Comparison of ENCODE assay signal across 25 cellular contexts in genomic region chr19:43331435-43332010, GRCh38. TPM values are rescaled to one million over a fixed set of nuclear protein-coding genes. Genes with fewer than 3 reads are reported as not detected.
DNase-seq lines count a peak whose midpoint lies in the region; ATAC-seq, FAIRE-seq and TF ChIP-seq lines count a peak whose summit lies in the region.
"Had no signal": no experiment of that assay in that cellular context is flagged by ENCODE, and none has a peak within 500 bp of the region (broad histone marks: within the 10 kb centered on the region; RNA-seq: fewer than 3 reads in every experiment).

No MANE protein-coding gene starts in this region.

- no peak overlapping the region for H3K4me3 Mint-ChIP-seq in WTC11

- no peaks in the 10 kb centered on the region; a peak in 1 of 3 replicates for H3K36me3 ChIP-seq in HEK293 (ENCODE audit: control insufficient read depth in 2 of 2, insufficient read depth in 1 of 2, low read length in 2 of 2)
- H3K36me3 ChIP-seq: BLaER1 treated with 17β-estradiol and CSF1 and Interleukin-3, amounts not matched to agents 10 nM and 100 nM; HAP-1 had no signal

- H3K4me1 Mint-ChIP-seq in WTC11: peaks cover 25% of the 10 kb centered on the region

- peaks cover 13% of the 10 kb centered on the region for H3K27me3 Mint-ChIP-seq in WTC11 (ENCODE audit: low read depth)

- H3K9me3 Mint-ChIP-seq in WTC11: peaks cover 10% of the 10 kb centered on the region

- DNase-seq in MV-4-11 (lab: John Stamatoyannopoulos, UW) (peak; percentile 50), WTC11 (ENCODE audit: low spot score) (no peak), urothelium cell line (ENCODE audit: low spot score) (no peak), coronary artery (ENCODE audit: low spot score) (no peak), DMS79 treated with DMSO at 0.1 percent for 48 hours (lab: John Stamatoyannopoulos, UW) (no peak)
- no peak for DNase-seq in activated CD4-positive, alpha-beta T cell treated with anti-CD3 and anti-CD28 coated beads for 1 hour
- DNase-seq: NCI-H1092; NCI-H1436 treated with DMSO at 0.1 percent for 48 hours; NCI-H2029; NCI-H2171 treated with DMSO at 0.1 percent for 48 hours; NCI-H446; NCI-H748 treated with DMSO at 0.1 percent for 48 hours; NK-92 treated with Interleukin-12 subunit alpha and Interleukin-12 subunit beta, amount 100 ng/mL, for 24 hours; RPMI8226; SHP77 treated with DMSO at 0.1 percent for 48 hours; T-helper 1 cell; T-helper 9 cell had no signal

- H3K27ac Mint-ChIP-seq in WTC11: peak overlapping the region; percentile 25

- H3K4me3 ChIP-seq in HEK293 (ENCODE audit: low read depth, low read length) (no peak overlapping the region), coronary artery (no peak overlapping the region)
- H3K4me3 ChIP-seq: BLaER1 treated with 17β-estradiol and CSF1 and Interleukin-3, amounts not matched to agents 10 nM and 100 nM; HAP-1; K562 had no signal

- peak; percentile 78 for FAIRE-seq in urothelium cell line (lab: Jason Lieb, UNC)
- FAIRE-seq: D721Med, GM19239, K562 had no signal

- TF ChIP-seq CTCF in HEK293 (tag by site-specific recombination; IDR thresholded peaks at IDR 0.05) (no peak), WTC11 (IDR thresholded peaks at IDR 0.05) (no peak), coronary artery (IDR thresholded peaks at IDR 0.05) (no peak)

- no peaks in the 10 kb centered on the region for H3K9me3 ChIP-seq in HEK293 (ENCODE audit: control insufficient read depth, insufficient read depth, low read depth, low read length)

- POLR2A ChIA-PET in HEK293 (lab: Yijun Ruan, JAX): interaction anchor here (0.6 kb wide), 1 partner anchor 20 kb away, joined by 3 read pairs; no protein-coding TSS in a partner anchor
- POLR2A ChIA-PET in WTC11 (lab: Charles Lee): no interaction called here

- ATAC-seq in WTC11: peak; percentile 50
- ATAC-seq: SK-N-SH treated with all-trans-retinoic acid at 6 μM for 48 hours had no signal

- CTCF ChIA-PET in HEK293 (lab: Yijun Ruan, JAX) (interaction anchor here (0.9 to 3.6 kb wide), 11 partner anchors 11 to 187 kb away, joined by 3 to 68 read pairs (median 4); no protein-coding TSS in a partner anchor), WTC11 (lab: Charles Lee) (interaction anchor here (0.7 to 2.9 kb wide), 8 partner anchors 12 to 337 kb away, joined by 3 to 14 read pairs (median 3); no protein-coding TSS in a partner anchor)

- H3K36me3 Mint-ChIP-seq in WTC11: peaks cover 6% of the 10 kb centered on the region

- H3K27ac ChIP-seq in HEK293 (ENCODE audit: extremely low read depth, low read depth, low read length): no peak overlapping the region
- no peak overlapping the region for H3K27ac ChIP-seq in coronary artery
- H3K27ac ChIP-seq: BLaER1 treated with 17β-estradiol and CSF1 and Interleukin-3, amounts not matched to agents 10 nM and 100 nM; HL-60 had no signal

- H3K4me1 ChIP-seq in HEK293 (ENCODE audit: control insufficient read depth, insufficient read depth, low read length): no peaks in the 10 kb centered on the region

TF ChIP-seq in HEK293, 187 proteins besides CTCF, POLR2A, EP300 and RAD21 (continues in another document):
- TF ChIP-seq WT1 (tag by site-specific recombination; IDR thresholded peaks at IDR 0.05) (no peak), ZNF660 (tag by site-specific recombination; IDR thresholded peaks at IDR 0.05) (no peak), ZNF341 (tag by site-specific recombination; IDR thresholded peaks at IDR 0.05; ENCODE audit: low read depth) (no peak), ZNF398 (tag by site-specific recombination; IDR thresholded peaks at IDR 0.05) (no peak), ZBTB10 (tag by site-specific recombination; IDR thresholded peaks at IDR 0.05) (peak; percentile 26; the same call in 1 of the 2 replicates), ZNF596 (tag by site-specific recombination; IDR thresholded peaks at IDR 0.05) (no peak), ZNF302 (tag by site-specific recombination; IDR thresholded peaks at IDR 0.05; ENCODE audit: low read depth) (no peak), YY2 (tag by site-specific recombination; IDR thresholded peaks at IDR 0.05) (0 out of 2 replicates have a peak, but pooled peaks have one; percentile 41), ZNF311 (tag by site-specific recombination; IDR thresholded peaks at IDR 0.05; ENCODE audit: borderline replicate concordance) (0 out of 2 replicates have a peak, but pooled peaks have one; percentile 36)

TF ChIP-seq in WTC11, 78 proteins besides CTCF, POLR2A, EP300 and RAD21:
- no peak for TF ChIP-seq ETV6 (CRISPR knock-in tag; IDR thresholded peaks at IDR 0.05)
- 0 out of 2 replicates have a peak, but pooled peaks have one; percentile 6 for TF ChIP-seq ZNF263 (CRISPR knock-in tag; IDR thresholded peaks at IDR 0.05; ENCODE audit: low read depth)

RNA-seq across cellular contexts. Expression of gene CD177, which starts 22.0 kb away (rescaled TPM):
- total RNA-seq in WTC11 (2021): 2.0 to 4.5 TPM (median 2.0 TPM) in 3 replicates
- total RNA-seq: K562 had no signal
